8 cellular contexts compared by ENCODE assay signal in genomic region chr12:53222170-53223005, GRCh38. TPM values are rescaled to one million over a fixed set of nuclear protein-coding genes. Genes with fewer than 3 reads are reported as not detected.
A peak's percentile ranks its signal among the peaks of the same experiment; 100 is the strongest.
DNase-seq lines count a peak whose midpoint lies in the region; ATAC-seq and TF ChIP-seq lines count a peak whose summit lies in the region.

No MANE protein-coding gene starts in this region.

- H3K36me3 ChIP-seq in smooth muscle cell (ENCODE audit: low read depth) = no peaks in the 10 kb centered on the region

- H3K23ac ChIP-seq in H9 (ENCODE audit: insufficient read length, low read depth, low read length) = no peak overlapping the region

- H3T11ph ChIP-seq in H9 (ENCODE audit: low read length) = no peak overlapping the region

- H2BK5ac ChIP-seq in H9 (ENCODE audit: insufficient read length, low read length) = no peak overlapping the region

- H2AFZ ChIP-seq in H9 (ENCODE audit: low read length) (no peak overlapping the region), smooth muscle cell (ENCODE audit: low read depth) (no peak overlapping the region)

- H3K4ac ChIP-seq in H9 (ENCODE audit: low read depth, low read length) = no peak overlapping the region

- H3K4me3 Mint-ChIP-seq in H9 (peak overlapping the region; percentile 55 to 74), WTC11 (peak overlapping the region; percentile 77), glutamatergic neuron (ENCODE audit: unreplicated experiment) (peak overlapping the region; percentile 71)

- TF ChIP-seq CTCF in H9 (conservative IDR thresholded peaks at IDR 0.05) = no peak
- no peak for TF ChIP-seq CTCF in WTC11 (IDR thresholded peaks at IDR 0.05)
- no peak for TF ChIP-seq CTCF in glutamatergic neuron (IDR thresholded peaks at IDR 0.05; ENCODE audit: partially characterized antibody, unreplicated experiment)
- no peak for TF ChIP-seq CTCF in smooth muscle cell (IDR thresholded peaks at IDR 0.05; ENCODE audit: borderline replicate concordance, insufficient read depth, poor library complexity, severe bottlenecking)

- no peaks in the 10 kb centered on the region for H3K9me3 Mint-ChIP-seq in H9
- no peaks in the 10 kb centered on the region for H3K9me3 Mint-ChIP-seq in WTC11
- H3K9me3 Mint-ChIP-seq in glutamatergic neuron (ENCODE audit: unreplicated experiment) = peaks cover 15% of the 10 kb centered on the region

- H3K4me1 Mint-ChIP-seq in H9 (peaks cover 67 to 68% of the 10 kb centered on the region in 2 experiments), WTC11 (peaks cover 68% of the 10 kb centered on the region), glutamatergic neuron (ENCODE audit: low read depth, unreplicated experiment) (peaks cover 12% of the 10 kb centered on the region)

- no CpG with 5 or more reads among the region's 5 CpGs for WGBS in H9 (ENCODE audit: extremely low coverage, insufficient read length, low lambda C conversion rate)
- WGBS in smooth muscle cell (ENCODE audit: low lambda C conversion rate) = 18% methylated on average over 5 of the region's 5 CpGs

- no peak overlapping the region for H3K9ac ChIP-seq in H9 (ENCODE audit: extremely low read depth, insufficient read length, low read length)
- no peak overlapping the region for H3K9ac ChIP-seq in smooth muscle cell (ENCODE audit: low read depth)

- no peak overlapping the region for H3K18ac ChIP-seq in H9 (ENCODE audit: insufficient read length, low read depth, low read length)

- no peak for ATAC-seq in WTC11
- ATAC-seq in HG03354 (IDR thresholded peaks at IDR 0.05; ENCODE audit: poor library complexity, severe bottlenecking, unreplicated experiment) = no peak

- no peak overlapping the region for H4K91ac ChIP-seq in H9 (ENCODE audit: insufficient read length, low read depth, low read length)

- H3K79me1 ChIP-seq in H9 (ENCODE audit: insufficient read depth, low read depth, low read length, poor library complexity, severe bottlenecking) = no peaks in the 10 kb centered on the region

- H2BK15ac ChIP-seq in H9 (ENCODE audit: low read depth, low read length) = no peak overlapping the region

- H3K27me3 ChIP-seq in H9 (ENCODE audit: insufficient read depth, low read length) (peaks cover 3% of the 10 kb centered on the region; the same call in 1 of the 2 replicates), smooth muscle cell (ENCODE audit: low read depth) (no peaks in the 10 kb centered on the region)

- H3K27ac Mint-ChIP-seq in H9 = peak overlapping the region in 2 of 3 experiments; percentile 3 to 90; a peak in 4 of 7 replicates
- peak overlapping the region; percentile 95 for H3K27ac Mint-ChIP-seq in WTC11
- H3K27ac Mint-ChIP-seq in glutamatergic neuron (ENCODE audit: unreplicated experiment) = no peak overlapping the region

- H3K27ac ChIP-seq in H9 (ENCODE audit: insufficient read length, low read depth, low read length) = no peak overlapping the region
- H3K27ac ChIP-seq in smooth muscle cell (ENCODE audit: low read depth) = peak overlapping the region; percentile 97

- H4K20me1 ChIP-seq in H9 (ENCODE audit: control insufficient read depth, insufficient read depth, insufficient read length) (no peaks in the 10 kb centered on the region), smooth muscle cell (ENCODE audit: low read depth) (peaks cover 15% of the 10 kb centered on the region)

- H2BK120ac ChIP-seq in H9 (ENCODE audit: low read depth, low read length, poor library complexity, severe bottlenecking) = no peak overlapping the region

- peaks cover 23% of the 10 kb centered on the region for H3F3A ChIP-seq in smooth muscle cell (ENCODE audit: low read depth)

- H2AK5ac ChIP-seq in H9 (ENCODE audit: insufficient read length, low read length) = no peak overlapping the region

- no peaks in the 10 kb centered on the region for H3K9me3 ChIP-seq in H9 (ENCODE audit: control insufficient read depth, low read depth, low read length)
- H3K9me3 ChIP-seq in smooth muscle cell (replicated peaks; ENCODE audit: low read depth) = no peaks in the 10 kb centered on the region

- no peak overlapping the region for H4K5ac ChIP-seq in H9 (ENCODE audit: insufficient read length, low read depth, low read length)

- H3K56ac ChIP-seq in H9 (ENCODE audit: insufficient read length, low read depth, low read length) = no peak overlapping the region

- POLR2A ChIA-PET in WTC11 (lab: Charles Lee) = interaction anchor here (0.9 to 2.4 kb wide), 2 partner anchors 12 to 19 kb away, joined by 5 to 7 read pairs; a partner anchor contains a TSS

- no peak overlapping the region for H4K8ac ChIP-seq in H9 (replicated peaks; ENCODE audit: insufficient read length, low read depth, low read length)

- H3K27me3 Mint-ChIP-seq in H9 (ENCODE audit: low read depth) (peaks cover 17% of the 10 kb centered on the region), WTC11 (ENCODE audit: low read depth) (peaks cover 7% of the 10 kb centered on the region; the same call in 1 of the 2 replicates), glutamatergic neuron (ENCODE audit: unreplicated experiment) (peaks cover 26% of the 10 kb centered on the region)

- H3K4me2 ChIP-seq in H9 (ENCODE audit: insufficient read depth, insufficient read length, low read length) (peak overlapping the region; percentile 25), smooth muscle cell (peak overlapping the region; percentile 88)

- H3K14ac ChIP-seq in H9 (ENCODE audit: insufficient read depth, low read length) = no peak overlapping the region

- H3K4me1 ChIP-seq in H9 (ENCODE audit: insufficient read depth, low read length) (peaks cover 29% of the 10 kb centered on the region; the same call in 1 of the 2 replicates), smooth muscle cell (ENCODE audit: low read depth) (peaks cover 53% of the 10 kb centered on the region)

- DNase-seq in H9 (no peak), WTC11 (ENCODE audit: low spot score) (no peak), glutamatergic neuron (no peak), smooth muscle cell (lab: John Stamatoyannopoulos, UW; ENCODE audit: unreplicated experiment) (no peak), GF-D8 (lab: John Stamatoyannopoulos, UW) (no peak), NCI-H82 treated with DMSO at 0.1 percent for 48 hours (lab: John Stamatoyannopoulos, UW; ENCODE audit: unreplicated experiment) (no peak), NCI-H2196 (lab: John Stamatoyannopoulos, UW; ENCODE audit: unreplicated experiment) (no peak)

- CTCF ChIA-PET in WTC11 (lab: Charles Lee) = interaction anchor here (0.7 to 4.8 kb wide), 6 partner anchors 9 to 123 kb away, joined by 3 to 58 read pairs (median 12); a partner anchor contains a TSS

- H3K79me2 ChIP-seq in H9 (ENCODE audit: insufficient read depth, low read length) = peaks cover 4% of the 10 kb centered on the region; the same call in 1 of the 2 replicates
- H3K79me2 ChIP-seq in smooth muscle cell (ENCODE audit: low read depth) = peaks cover 4% of the 10 kb centered on the region

- H2BK12ac ChIP-seq in H9 (ENCODE audit: insufficient read length, low read depth, low read length) = no peak overlapping the region

- no peak overlapping the region for H2BK20ac ChIP-seq in H9 (ENCODE audit: low read depth, low read length, poor library complexity, severe bottlenecking)

- peaks cover 22% of the 10 kb centered on the region for H3K23me2 ChIP-seq in H9 (ENCODE audit: insufficient read length, low read depth, low read length, poor library complexity, severe bottlenecking)

- peak overlapping the region; percentile 61 for H3K4me3 ChIP-seq in smooth muscle cell

- H3K36me3 Mint-ChIP-seq in H9 (ENCODE audit: insufficient read depth in 1 of 3, low read depth in 3 of 3) (peaks cover 7 to 8% (median 8%) of the 10 kb centered on the region in 3 experiments; a peak in 6 of 7 replicates), WTC11 (peaks cover 5% of the 10 kb centered on the region), glutamatergic neuron (ENCODE audit: unreplicated experiment) (no peaks in the 10 kb centered on the region)

TF ChIP-seq in WTC11, 78 proteins besides CTCF, POLR2A, EP300 and RAD21:
- 0 out of 2 replicates have a peak, but pooled peaks have one; percentile 69 for TF ChIP-seq ZNF512 (CRISPR knock-in tag; IDR thresholded peaks at IDR 0.05; ENCODE audit: borderline replicate concordance)
- no peak for TF ChIP-seq JAZF1 (CRISPR knock-in tag; IDR thresholded peaks at IDR 0.05)

RNA-seq across cellular contexts. Expression of gene RARG, which starts 9.6 kb away (rescaled TPM):
- total RNA-seq in H9 (2021) (42.6 and 43.7 TPM in 2 replicates), WTC11 (2021) (68.1 to 77.2 TPM (median 69.7 TPM) in 3 replicates), glutamatergic neuron (ENCODE audit: unreplicated experiment) (0.27 TPM), smooth muscle cell (19.9 and 21.8 TPM in 2 replicates)
- 31.3 and 32.9 TPM in 2 replicates for polyA plus RNA-seq in smooth muscle cell

RNA-seq across cellular contexts. Expression of gene ITGB7, which starts 15.3 kb away (rescaled TPM):
- total RNA-seq in H9 (2021) = 0.26 and 0.39 TPM in 2 replicates
- total RNA-seq in WTC11 (2021) = 0.90 to 1.4 TPM (median 1.1 TPM) in 3 replicates
- total RNA-seq in glutamatergic neuron (ENCODE audit: unreplicated experiment) = not detected
- 5.8 TPM in 1 of 2 replicates, not detected in the other for total RNA-seq in smooth muscle cell
- polyA plus RNA-seq in smooth muscle cell = 1.5 TPM in 1 of 2 replicates, not detected in the other

RNA-seq across cellular contexts. Expression of gene CSAD, which starts 41.7 kb away (rescaled TPM):
- total RNA-seq in H9 (2021) = 7.4 and 7.7 TPM in 2 replicates
- total RNA-seq in WTC11 (2021) = 11.5 to 12.6 TPM (median 12.3 TPM) in 3 replicates
- total RNA-seq in glutamatergic neuron (ENCODE audit: unreplicated experiment) = 34.5 TPM
- 9.0 and 10.6 TPM in 2 replicates for total RNA-seq in smooth muscle cell
- polyA plus RNA-seq in smooth muscle cell = 4.8 and 11.8 TPM in 2 replicates

RNA-seq across cellular contexts. Expression of gene ZNF740, which starts 41.9 kb away (rescaled TPM):
- total RNA-seq in H9 (2021) (41.2 and 47.2 TPM in 2 replicates), WTC11 (2021) (26.6 to 36.6 TPM (median 36.1 TPM) in 3 replicates), glutamatergic neuron (ENCODE audit: unreplicated experiment) (38.2 TPM), smooth muscle cell (5.2 and 7.6 TPM in 2 replicates)
- 1.0 and 3.1 TPM in 2 replicates for polyA plus RNA-seq in smooth muscle cell

RNA-seq across cellular contexts. Expression of gene ESPL1, which starts 45.7 kb away (rescaled TPM):
- total RNA-seq in H9 (2021) (43.2 and 43.3 TPM in 2 replicates), WTC11 (2021) (41.5 to 61.4 TPM (median 48.5 TPM) in 3 replicates), glutamatergic neuron (ENCODE audit: unreplicated experiment) (5.1 TPM), smooth muscle cell (3.1 and 4.7 TPM in 2 replicates)
- 2.0 and 3.5 TPM in 2 replicates for polyA plus RNA-seq in smooth muscle cell

Comparison
In these comparisons a context has a peak if more than half of its experiments do, and no peak if none do; other contexts are left out.
1. RNA of gene RARG, which starts 9.6 kb away (total RNA-seq): 68.1 to 77.2 TPM in WTC11, 42.6 to 43.7 TPM in H9 and 19.9 to 21.8 TPM in smooth muscle cell; 0.27 TPM in glutamatergic neuron (single experiment); every median in the first group is over 10 times any median in the second.
2. Peak in every context shown above with its lines, with median percentiles within 50 percentile points of each other: H3K4me3 Mint-ChIP-seq.